In genomic region chr14:92475037-92475436, GRCh38 we compare ENCODE assay signal across 25 cellular contexts.
"Had no signal": no experiment of that assay in that cellular context is flagged by ENCODE, and none has a peak within 500 bp of the region (broad histone marks: within the 10 kb centered on the region; RNA-seq: fewer than 3 reads in every experiment).

No MANE protein-coding gene starts in this region.

- H3K9me3 Mint-ChIP-seq: activated naive CD4-positive, alpha-beta T cell treated with anti-CD3 and anti-CD28 coated beads, Interleukin-2, amount 50 U/mL, for 24 hours; central memory CD8-positive, alpha-beta T cell; effector memory CD8-positive, alpha-beta T cell had no signal

- FAIRE-seq: colon, islet of Langerhans had no signal

- H2AFZ ChIP-seq: neural progenitor cell had no signal

- H3K9me3 ChIP-seq: esophagus squamous epithelium, gastrocnemius medialis, prostate gland, SJSA1, stomach, transverse colon had no signal

- DNase-seq: activated CD4-positive, alpha-beta T cell treated with anti-CD3 and anti-CD28 coated beads for 4 hours; activated CD4-positive, alpha-beta T cell treated with anti-CD3 and anti-CD28 coated beads, Interleukin-2, amount 50 U/mL, for 48 hours; activated CD4-positive, CD25-positive, alpha-beta regulatory T cell; activated gamma-delta T cell treated with Interleukin-2 at 50 U/mL for 16 hours; dorsolateral prefrontal cortex; effector memory CD8-positive, alpha-beta T cell; esophagus squamous epithelium; naive thymus-derived CD8-positive, alpha-beta T cell; stimulated activated CD4-positive, alpha-beta T cell treated with anti-CD3 and anti-CD28 coated beads, Interleukin-2, amount 100 ng/mL, for 24 hours; stomach; T1000 had no signal

- H3K4me1 ChIP-seq: gastrocnemius medialis, neural progenitor cell, prostate gland, SJSA1, stomach had no signal

- H3K9ac ChIP-seq: neural progenitor cell had no signal

- H3K36me3 ChIP-seq: esophagus squamous epithelium, gastrocnemius medialis, neural progenitor cell, prostate gland, SJSA1, stomach, transverse colon had no signal

- H3K4me3 Mint-ChIP-seq: activated naive CD4-positive, alpha-beta T cell treated with anti-CD3 and anti-CD28 coated beads, Interleukin-2, amount 50 U/mL, for 24 hours; brain; central memory CD8-positive, alpha-beta T cell; effector memory CD8-positive, alpha-beta T cell; mesothelial cell of epicardium; naive thymus-derived CD8-positive, alpha-beta T cell; neural progenitor cell; stimulated activated memory B cell treated with anti-CD40 and anti-IgM and Interleukin-4, amounts not matched to agents 10 μg/mL and 1 μg/mL and 100 μg/mL, for 72 hours; T-helper 1 cell treated with Interleukin-12 subunit alpha and Interleukin-12 subunit beta and Interleukin-4 antibody, amounts not matched to agents 30 μg/mL and 1 μg/mL, for 36 hours had no signal

- H3K36me3 Mint-ChIP-seq: mesothelial cell of epicardium, neural progenitor cell had no signal

- H3K27me3 Mint-ChIP-seq: activated naive CD4-positive, alpha-beta T cell treated with anti-CD3 and anti-CD28 coated beads, Interleukin-2, amount 50 U/mL, for 24 hours; brain; central memory CD8-positive, alpha-beta T cell; effector memory CD8-positive, alpha-beta T cell; naive thymus-derived CD8-positive, alpha-beta T cell had no signal

- H3K4me1 Mint-ChIP-seq: brain; central memory CD8-positive, alpha-beta T cell had no signal

- H3K27me3 ChIP-seq: dorsolateral prefrontal cortex, esophagus squamous epithelium, gastrocnemius medialis, neural progenitor cell, SJSA1, stomach, transverse colon had no signal

- H3K27ac ChIP-seq: dorsolateral prefrontal cortex, neural progenitor cell, prostate gland, SJSA1 had no signal

- H3K4me2 ChIP-seq: neural progenitor cell had no signal

- H3K4me3 ChIP-seq: dorsolateral prefrontal cortex, esophagus squamous epithelium, gastrocnemius medialis, neural progenitor cell, prostate gland, SJSA1, stomach, transverse colon had no signal

- H3K27ac Mint-ChIP-seq: activated naive CD4-positive, alpha-beta T cell treated with anti-CD3 and anti-CD28 coated beads, Interleukin-2, amount 50 U/mL, for 24 hours; brain; mesothelial cell of epicardium; naive thymus-derived CD8-positive, alpha-beta T cell; neural progenitor cell; stimulated activated memory B cell treated with anti-CD40 and anti-IgM and Interleukin-4, amounts not matched to agents 10 μg/mL and 1 μg/mL and 100 μg/mL, for 72 hours; T-helper 1 cell treated with Interleukin-12 subunit alpha and Interleukin-12 subunit beta and Interleukin-4 antibody, amounts not matched to agents 30 μg/mL and 1 μg/mL, for 36 hours had no signal

- ATAC-seq: effector memory CD8-positive, alpha-beta T cell; left colon; naive thymus-derived CD8-positive, alpha-beta T cell; stimulated activated memory B cell treated with anti-CD40 and anti-IgM and Interleukin-4, amounts not matched to agents 10 μg/mL and 1 μg/mL and 100 μg/mL, for 72 hours had no signal
